ENCODE assay signal across 15 cellular contexts in the genomic region with DNA sequence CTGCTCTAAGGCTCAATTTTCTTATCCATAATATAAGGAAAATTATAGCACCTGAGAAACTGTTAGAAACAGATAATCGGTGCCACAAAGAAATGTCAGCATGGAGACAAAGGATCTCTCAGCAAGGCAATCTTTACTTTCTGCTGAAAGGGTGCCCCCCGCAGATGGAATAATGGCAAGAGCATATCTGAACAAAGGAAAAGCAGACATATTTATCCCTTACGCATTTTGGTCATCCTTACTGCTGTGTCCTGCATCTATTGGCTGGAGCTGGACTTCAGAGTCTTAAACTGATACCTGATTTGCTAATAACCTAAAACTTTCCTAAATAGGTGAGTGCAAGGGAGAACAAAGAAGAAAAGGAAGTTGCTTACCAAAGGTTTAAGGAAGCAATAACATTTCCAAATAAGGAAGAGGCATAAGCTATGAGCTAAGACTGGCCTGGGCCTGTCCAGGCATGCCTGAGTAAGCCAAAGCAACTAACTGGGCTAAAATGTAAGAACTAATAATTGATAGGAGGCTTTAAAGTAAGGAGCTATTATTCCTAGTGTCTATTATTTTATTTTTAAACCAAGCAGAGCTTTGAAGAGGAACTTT. TPM values are rescaled to one million over a fixed set of nuclear protein-coding genes. Genes with fewer than 3 reads are reported as not detected.
A peak's percentile ranks its signal among the peaks of the same experiment; 100 is the strongest.
DNase-seq lines count a peak whose midpoint lies in the region; TF ChIP-seq lines count a peak whose summit lies in the region.
"Had no signal": no experiment of that assay in that cellular context is flagged by ENCODE, and none has a peak within 500 bp of the region (broad histone marks: within the 10 kb centered on the region; RNA-seq: fewer than 3 reads in every experiment).

No MANE protein-coding gene starts in this region.

- H3F3A ChIP-seq in Loucy (ENCODE audit: low read depth), result no peaks in the 10 kb centered on the region

- H3K9me3 ChIP-seq in Loucy (ENCODE audit: insufficient read depth, low read depth, low read length), result peaks cover 6% of the 10 kb centered on the region; the same call in 1 of the 2 replicates

- H3K4me1 ChIP-seq in Loucy (ENCODE audit: insufficient read depth, low read length, poor library complexity, severe bottlenecking), result no peaks in the 10 kb centered on the region
- H3K4me1 ChIP-seq: right atrium auricular region had no signal

- H3K9me2 ChIP-seq in Loucy (replicated peaks; ENCODE audit: low read depth, low read length), result no peaks in the 10 kb centered on the region

- H4K20me1 ChIP-seq in Loucy (ENCODE audit: insufficient read depth, low read length, poor library complexity, severe bottlenecking), result no peaks in the 10 kb centered on the region

- TF ChIP-seq CTCF in Loucy (conservative IDR thresholded peaks at IDR 0.05; ENCODE audit: low read length), result peak; percentile 39; the same call in 1 of the 2 replicates

- H3K36me3 ChIP-seq in Loucy (ENCODE audit: insufficient read depth, low read length), result no peaks in the 10 kb centered on the region
- H3K36me3 ChIP-seq: right atrium auricular region had no signal

- H3K79me2 ChIP-seq in Loucy (ENCODE audit: insufficient read depth, low read length), result no peaks in the 10 kb centered on the region

- no peaks in the 10 kb centered on the region for H3K27me3 ChIP-seq in Loucy (ENCODE audit: insufficient read depth, low read length, poor library complexity, severe bottlenecking)
- H3K27me3 ChIP-seq: right atrium auricular region had no signal

- no peak overlapping the region for H3K4me3 ChIP-seq in Loucy (ENCODE audit: low read length, poor library complexity, severe bottlenecking)
- H3K4me3 ChIP-seq: right atrium auricular region had no signal

- no peak overlapping the region for H3K9ac ChIP-seq in Loucy (ENCODE audit: low read depth, low read length, poor library complexity, severe bottlenecking)

- H2AFZ ChIP-seq in Loucy (ENCODE audit: low read length), result no peak overlapping the region

- no peak overlapping the region for H3K4me2 ChIP-seq in Loucy (ENCODE audit: low read depth, low read length, poor library complexity, severe bottlenecking)

- peak; percentile 54 for DNase-seq in DMS53 (lab: John Stamatoyannopoulos, UW)
- peak; percentile 33 for DNase-seq in astrocyte of the hippocampus (ENCODE audit: low read depth, low spot score)
- DNase-seq in iris pigment epithelial cell (ENCODE audit: low read depth), result peak; percentile 30
- no peak for DNase-seq in G401 (ENCODE audit: low spot score)
- no peak for DNase-seq in T-helper 2 cell
- no peak for DNase-seq in NCI-H1105 treated with DMSO at 0.1 percent for 48 hours (lab: John Stamatoyannopoulos, UW)
- DNase-seq in putamen (ENCODE audit: low spot score), result no peak
- DNase-seq: activated naive CD8-positive, alpha-beta T cell treated with anti-CD3 and anti-CD28 coated beads, Interleukin-2, amount 50 U/mL, for 24 hours; kidney; NCI-H146; NCI-H748 treated with DMSO at 0.1 percent for 48 hours; SHP77; stimulated activated naive CD4-positive, alpha-beta T cell had no signal

- in situ Hi-C loops in G401 (cut with HindIII; ENCODE audit: low sequenced_read_pairs), result no loop called here

RNA-seq across cellular contexts. Expression of a gene that starts 39.6 kb away (rescaled TPM):
- 0.95 TPM in 1 of 2 replicates, not detected in the other for total RNA-seq in G401 (2014; rRNA removed; shearing (Covaris generic))

Comparison
In these comparisons a context has a peak if more than half of its experiments do, and no peak if none do; other contexts are left out.
1. DNase-seq: peak in DMS53 (single experiment), astrocyte of the hippocampus (single experiment) and iris pigment epithelial cell (single experiment); none in G401 (single experiment), T-helper 2 cell (0 of 5), NCI-H1105 treated with DMSO at 0.1 percent for 48 hours (single experiment) and putamen (single experiment).